Comparison of ENCODE assay signal across 10 cellular contexts in the genomic region with DNA sequence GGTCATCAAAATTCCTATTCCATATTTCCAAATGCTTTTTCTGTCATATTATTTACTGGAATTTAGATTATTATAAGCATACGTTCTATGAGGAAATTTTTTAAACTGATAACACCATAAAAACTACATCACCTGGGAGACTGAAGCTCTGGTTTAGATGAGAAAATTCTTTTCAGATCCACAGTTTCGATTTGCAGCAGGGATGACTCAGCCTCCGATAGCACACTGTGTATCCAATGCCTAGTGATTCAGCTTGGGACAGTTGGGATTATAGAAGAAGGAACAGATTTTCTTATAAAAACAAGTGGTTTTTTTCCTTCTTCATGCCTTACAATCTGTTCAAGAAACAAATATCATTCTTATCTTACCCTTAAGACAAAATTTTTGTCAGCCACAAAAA.
DNase-seq lines count a peak whose midpoint lies in the region; ATAC-seq, FAIRE-seq and TF ChIP-seq lines count a peak whose summit lies in the region.
"Had no signal": no experiment of that assay in that cellular context is flagged by ENCODE, and none has a peak within 500 bp of the region (broad histone marks: within the 10 kb centered on the region; RNA-seq: fewer than 3 reads in every experiment).

No MANE protein-coding gene starts in this region.

- no peak overlapping the region for H2BK120ac ChIP-seq in IMR-90 (ENCODE audit: low read depth, low read length)

- H3K9me1 ChIP-seq in IMR-90 (ENCODE audit: insufficient read depth, low read length): no peaks in the 10 kb centered on the region

- dilution Hi-C loops in IMR-90 (cut with HindIII; ENCODE audit: low sequenced_read_pairs, unreplicated experiment): no loop called here

- no peak overlapping the region for H3K18ac ChIP-seq in IMR-90 (ENCODE audit: low read depth, low read length)

- no peak for TF ChIP-seq CTCF in IMR-90 (conservative IDR thresholded peaks at IDR 0.05; ENCODE audit: low read depth, low read length)
- no peak for TF ChIP-seq CTCF in brain microvascular endothelial cell (IDR thresholded peaks at IDR 0.05; ENCODE audit: low read depth, low read length, missing control alignments)
- no peak for TF ChIP-seq CTCF in HepG2 (CRISPR knock-in tag; IDR thresholded peaks at IDR 0.05)

- no peak overlapping the region for H3K56ac ChIP-seq in IMR-90 (ENCODE audit: extremely low read depth, insufficient read depth, low read length)

- DNase-seq in IMR-90: peak; percentile 76
- DNase-seq in brain microvascular endothelial cell: peak; percentile 81
- DNase-seq in HepG2 (ENCODE audit: low spot score): no peak
- DNase-seq in effector CD4-positive, alpha-beta T cell: no peak
- DNase-seq in NCI-H345 (lab: John Stamatoyannopoulos, UW): no peak
- DNase-seq in NOMO-1 (lab: John Stamatoyannopoulos, UW; ENCODE audit: unreplicated experiment in 2 of 2): no peak
- DNase-seq: C1 segment of cervical spinal cord, NCI-H524 treated with DMSO at 0.1 percent for 48 hours had no signal

- POLR2A ChIA-PET in IMR-90 (lab: Charles Lee; ENCODE audit: unreplicated experiment): no interaction called here
- POLR2A ChIA-PET in HepG2 (lab: Yijun Ruan, JAX): no interaction called here

- no peak overlapping the region for H2BK15ac ChIP-seq in IMR-90 (ENCODE audit: low read depth, low read length)

- CTCF ChIA-PET in IMR-90 (lab: Yijun Ruan, JAX) (no interaction called here), HepG2 (lab: Yijun Ruan, JAX; ENCODE audit: low intra/inter-chr PET ratio, low total read pairs) (interaction anchor here (2.7 kb wide), 1 partner anchor 649 kb away, joined by 8 read pairs; no protein-coding TSS in a partner anchor)

- no CpG with 5 or more reads among the region's 3 CpGs for WGBS in IMR-90 (ENCODE audit: extremely low coverage in 2 of 2, insufficient read length in 1 of 2), 2 experiments
- 1% methylated on average over 3 of the region's 3 CpGs for WGBS in HepG2 (ENCODE audit: low lambda C conversion rate)

- H3K23ac ChIP-seq in IMR-90 (ENCODE audit: low read depth, low read length): no peak overlapping the region

- no TSS peak for BruUV-seq in IMR-90 (replicated peaks; lab: Mats Ljungman, UMichigan)
- no TSS peak for BruUV-seq in HepG2 (replicated peaks; lab: Mats Ljungman, UMichigan)

- H4K20me1 ChIP-seq in IMR-90 (ENCODE audit: insufficient read depth, low read length) (no peaks in the 10 kb centered on the region), HepG2 (ENCODE audit: insufficient read depth, low read length) (no peaks in the 10 kb centered on the region)

- in situ Hi-C loops in IMR-90 (cut with MboI; ENCODE audit: low sequenced_read_pairs): no loop called here
- in situ Hi-C loops in brain microvascular endothelial cell (cut with HindIII; ENCODE audit: low pct_ligation_motif_present, low sequenced_read_pairs): no loop called here
- in situ Hi-C loops in HepG2 (cut with HindIII; ENCODE audit: extremely low pct_ligation_motif_present, low pct_unique_long_range_greater_than_20kb): loop anchor here (10.0 kb wide), 1 partner anchor 650 kb away; no protein-coding TSS in a partner anchor

- no peak overlapping the region for H2BK20ac ChIP-seq in IMR-90 (ENCODE audit: low read depth, low read length)

- H3K4me2 ChIP-seq in IMR-90 (ENCODE audit: low read depth, low read length): peak overlapping the region; percentile 6; the same call in 1 of the 2 replicates
- 0 out of 2 replicates have a peak overlapping the region, but pooled peaks have one; percentile 13 for H3K4me2 ChIP-seq in HepG2 (ENCODE audit: low read depth, low read length)

- no peaks in the 10 kb centered on the region for H3K79me2 ChIP-seq in HepG2 (ENCODE audit: insufficient read depth, low read length)

- ATAC-seq in IMR-90 (ENCODE audit: low read depth) (peak; percentile 93), HepG2 (peak; percentile 57; the same call in 1 of the 3 replicates), GM19351 (IDR thresholded peaks at IDR 0.05; ENCODE audit: unreplicated experiment) (no peak)

- H4K91ac ChIP-seq in IMR-90 (ENCODE audit: insufficient read depth, low read depth, low read length): no peak overlapping the region

- TF ChIP-seq POLR2A in IMR-90 (IDR thresholded peaks at IDR 0.05; ENCODE audit: low read depth, low read length) (no peak), HepG2 (IDR thresholded peaks at IDR 0.05; ENCODE audit: insufficient read depth in 1 of 2, low read depth in 2 of 2, low read length in 2 of 2) (no peak)

- no peak overlapping the region for H3K9ac ChIP-seq in IMR-90 (ENCODE audit: low read depth, low read length)
- H3K9ac ChIP-seq in HepG2 (ENCODE audit: insufficient read depth, low read depth, low read length): no peak overlapping the region

- H3K9me3 ChIP-seq in IMR-90 (ENCODE audit: control insufficient read depth, insufficient read depth, low read length): no peaks in the 10 kb centered on the region
- no peaks in the 10 kb centered on the region for H3K9me3 ChIP-seq in HepG2 (ENCODE audit: low read length)

- no peak overlapping the region for H3K14ac ChIP-seq in IMR-90 (replicated peaks; ENCODE audit: low read depth, low read length)

- no peak overlapping the region for H2BK5ac ChIP-seq in IMR-90 (ENCODE audit: low read depth, low read length, poor library complexity, severe bottlenecking)

- no peak overlapping the region for H3K27ac ChIP-seq in IMR-90 (ENCODE audit: insufficient read depth, low read length)
- peak overlapping the region; percentile 21 for H3K27ac ChIP-seq in brain microvascular endothelial cell
- no peak overlapping the region for H3K27ac ChIP-seq in HepG2 (ENCODE audit: extremely low read length, insufficient read depth, low read length)

- intact Hi-C loops in IMR-90 (cut with micrococcal nuclease) (no loop called here), HepG2 (cut with micrococcal nuclease; ENCODE audit: unreplicated experiment) (no loop called here)

- H3K4ac ChIP-seq in IMR-90 (ENCODE audit: low read depth, low read length): no peak overlapping the region

- H2AK9ac ChIP-seq in IMR-90 (replicated peaks; ENCODE audit: low read depth, low read length, poor library complexity): no peak overlapping the region

- no peak overlapping the region for H4K8ac ChIP-seq in IMR-90 (ENCODE audit: low read depth in 2 of 2, low read length in 2 of 2)

- TF ChIP-seq EP300 in HepG2 (IDR thresholded peaks at IDR 0.05; ENCODE audit: low read depth in 2 of 2, low read length in 2 of 2) (no peak), HepG2 (CRISPR knock-in tag; IDR thresholded peaks at IDR 0.05; ENCODE audit: borderline replicate concordance) (no peak)

- no peak overlapping the region for H4K5ac ChIP-seq in IMR-90 (ENCODE audit: low read depth, low read length)

- TF ChIP-seq RAD21 in IMR-90 (IDR thresholded peaks at IDR 0.05; ENCODE audit: low read length): no peak
- TF ChIP-seq RAD21 in HepG2 (CRISPR knock-in tag; IDR thresholded peaks at IDR 0.05): no peak

- peak overlapping the region; percentile 20; the same call in 1 of the 2 replicates for H3K4me3 ChIP-seq in IMR-90 (ENCODE audit: insufficient read depth, low read depth, low read length)
- peak overlapping the region; percentile 4 for H3K4me3 ChIP-seq in brain microvascular endothelial cell (ENCODE audit: low read depth, low read length)
- no peak overlapping the region; a peak in 1 of 6 replicates for H3K4me3 ChIP-seq in HepG2 (replicated peaks in 1 of 3; ENCODE audit: insufficient read depth in 1 of 3, low read depth in 2 of 3, low read length in 3 of 3)

- no peaks in the 10 kb centered on the region for H3K79me1 ChIP-seq in IMR-90 (ENCODE audit: low read depth in 1 of 2, low read length in 2 of 2)

- H2AK5ac ChIP-seq in IMR-90 (ENCODE audit: low read depth, low read length): no peak overlapping the region

- peak; percentile 99 for FAIRE-seq in A204.1 (lab: Jason Lieb, UNC)
- FAIRE-seq in HepG2 (lab: Jason Lieb, UNC): no peak

- no peaks in the 10 kb centered on the region for H3K4me1 ChIP-seq in IMR-90 (ENCODE audit: control insufficient read depth, insufficient read depth, low read length)
- no peaks in the 10 kb centered on the region for H3K4me1 ChIP-seq in HepG2 (ENCODE audit: insufficient read depth, low read length)

- H3K27me3 ChIP-seq in IMR-90 (ENCODE audit: control insufficient read depth, insufficient read depth, low read length) (peaks cover 4% of the 10 kb centered on the region), brain microvascular endothelial cell (replicated peaks) (no peaks in the 10 kb centered on the region), HepG2 (ENCODE audit: control insufficient read depth in 1 of 2, insufficient read depth in 2 of 2, low read length in 2 of 2) (no peaks in the 10 kb centered on the region)

- H3K36me3 ChIP-seq in IMR-90 (ENCODE audit: control insufficient read depth, insufficient read depth, low read length): no peaks in the 10 kb centered on the region
- no peaks in the 10 kb centered on the region for H3K36me3 ChIP-seq in brain microvascular endothelial cell (replicated peaks)
- H3K36me3 ChIP-seq in HepG2 (replicated peaks in 1 of 2; ENCODE audit: control insufficient read depth in 1 of 2, insufficient read depth in 2 of 2, low read length in 2 of 2): no peaks in the 10 kb centered on the region

- no peak overlapping the region for H2AFZ ChIP-seq in IMR-90 (replicated peaks; ENCODE audit: low read length, poor library complexity)
- H2AFZ ChIP-seq in HepG2 (ENCODE audit: low read length): no peak overlapping the region

TF ChIP-seq in IMR-90, 13 proteins besides CTCF, POLR2A, EP300 and RAD21 (continues in another document):
- TF ChIP-seq SMC3 (IDR thresholded peaks at IDR 0.05; ENCODE audit: low read depth, low read length) (no peak), MAZ (IDR thresholded peaks at IDR 0.05; ENCODE audit: borderline replicate concordance, low read depth, low read length) (no peak)
- TF ChIP-seq, protein P1, sequence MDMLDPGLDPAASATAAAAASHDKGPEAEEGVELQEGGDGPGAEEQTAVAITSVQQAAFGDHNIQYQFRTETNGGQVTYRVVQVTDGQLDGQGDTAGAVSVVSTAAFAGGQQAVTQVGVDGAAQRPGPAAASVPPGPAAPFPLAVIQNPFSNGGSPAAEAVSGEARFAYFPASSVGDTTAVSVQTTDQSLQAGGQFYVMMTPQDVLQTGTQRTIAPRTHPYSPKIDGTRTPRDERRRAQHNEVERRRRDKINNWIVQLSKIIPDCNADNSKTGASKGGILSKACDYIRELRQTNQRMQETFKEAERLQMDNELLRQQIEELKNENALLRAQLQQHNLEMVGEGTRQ (IDR thresholded peaks at IDR 0.05; ENCODE audit: low read depth, low read length): no peak

Comparison
In these comparisons a context has a peak if more than half of its experiments do, and no peak if none do; other contexts are left out.
1. DNase-seq: peak in IMR-90 (single experiment) and brain microvascular endothelial cell (single experiment); none in HepG2 (single experiment), effector CD4-positive, alpha-beta T cell (single experiment), NCI-H345 (single experiment) and NOMO-1 (0 of 2).
2. H3K4me3 ChIP-seq: peak in IMR-90 (single experiment) and brain microvascular endothelial cell (single experiment); none in HepG2 (0 of 3).